ENCODE assay signal across 15 cellular contexts in genomic region chr5:100838048-100838473, GRCh38.
DNase-seq lines count a peak whose midpoint lies in the region; ATAC-seq and TF ChIP-seq lines count a peak whose summit lies in the region.
"Had no signal": no experiment of that assay in that cellular context is flagged by ENCODE, and none has a peak within 500 bp of the region (broad histone marks: within the 10 kb centered on the region; RNA-seq: fewer than 3 reads in every experiment).

No MANE protein-coding gene starts in this region.

- TF ChIP-seq POLR2A in ovary (IDR thresholded peaks at IDR 0.05) = no peak

- H3K4me3 ChIP-seq in CD4-positive, alpha-beta memory T cell (ENCODE audit: low read length in 2 of 2) = no peak overlapping the region
- H3K4me3 ChIP-seq in OCI-LY3 (ENCODE audit: low read length) (peak overlapping the region; percentile 30; the same call in 1 of the 2 replicates), fibroblast of villous mesenchyme (ENCODE audit: low read depth, low read length) (no peak overlapping the region), ovary (no peak overlapping the region)

- peak overlapping the region; percentile 33 for H3K9ac ChIP-seq in OCI-LY3 (ENCODE audit: low read length)
- H3K9ac ChIP-seq: KMS-11 had no signal

- peaks cover 44% of the 10 kb centered on the region for H3K79me2 ChIP-seq in OCI-LY3 (ENCODE audit: low read length)

- CTCF ChIA-PET in CD4-positive, alpha-beta memory T cell (lab: Charles Lee; ENCODE audit: partially characterized antibody) = interaction anchor here (0.9 kb wide), 1 partner anchor 64 kb away, joined by 3 read pairs; no protein-coding TSS in a partner anchor

- no peak overlapping the region for H3K27ac ChIP-seq in CD4-positive, alpha-beta memory T cell (ENCODE audit: low read depth, low read length)
- H3K27ac ChIP-seq in OCI-LY3 (ENCODE audit: low read length) (peak overlapping the region; percentile 65), ovary (no peak overlapping the region)
- H3K27ac ChIP-seq: C4-2B, KMS-11 had no signal

- peak overlapping the region; percentile 58 for H3K4me2 ChIP-seq in OCI-LY3 (ENCODE audit: low read length)

- H3K4me3 Mint-ChIP-seq in CD4-positive, alpha-beta memory T cell = peak overlapping the region in 2 of 8 donors; percentile 27 to 44
- H3K4me3 Mint-ChIP-seq: HFFc6 had no signal

- no peak for DNase-seq in CD4-positive, alpha-beta memory T cell
- peak; percentile 16 for DNase-seq in fibroblast of villous mesenchyme (ENCODE audit: low read depth)
- DNase-seq in NK-92 treated with Interleukin-12 subunit alpha and Interleukin-12 subunit beta, amount 100 ng/mL, for 24 hours (lab: John Stamatoyannopoulos, UW) = no peak
- no peak for DNase-seq in ovary
- DNase-seq: activated CD4-positive, alpha-beta T cell treated with anti-CD3 and anti-CD28 coated beads, Interleukin-2, amount 50 U/mL, for 1 hour; foreskin fibroblast; HFFc6; NCI-H2029; stimulated activated CD4-positive, alpha-beta T cell treated with anti-CD3 and anti-CD28 coated beads, Interleukin-4, amount 100 ng/mL, for 1 hour had no signal

- peaks cover 36 to 59% (median 45%) of the 10 kb centered on the region in 4 donors for H3K4me1 Mint-ChIP-seq in CD4-positive, alpha-beta memory T cell

- intact Hi-C loops in CD4-positive, alpha-beta memory T cell (cut with micrococcal nuclease) = loop anchor here (2.0 kb wide), 1 partner anchor 15 kb away; no protein-coding TSS in a partner anchor
- intact Hi-C loops in ovary (cut with DNase I) = no loop called here

- H3K27ac Mint-ChIP-seq in CD4-positive, alpha-beta memory T cell = peak overlapping the region in 4 of 7 donors; percentile 20 to 60 (median 48)
- H3K27ac Mint-ChIP-seq: HFFc6 had no signal

- no peaks in the 10 kb centered on the region for H3K9me3 ChIP-seq in CD4-positive, alpha-beta memory T cell (ENCODE audit: control insufficient read depth in 1 of 2, low read length in 2 of 2)
- H3K9me3 ChIP-seq in OCI-LY3 (ENCODE audit: insufficient read depth, low read length) (no peaks in the 10 kb centered on the region), ovary (no peaks in the 10 kb centered on the region)

- no peaks in the 10 kb centered on the region for H3K36me3 ChIP-seq in CD4-positive, alpha-beta memory T cell (ENCODE audit: insufficient read depth, low read length)
- H3K36me3 ChIP-seq in OCI-LY3 (replicated peaks; ENCODE audit: low read depth, low read length) (peaks cover 29% of the 10 kb centered on the region), ovary (no peaks in the 10 kb centered on the region)

- 87 to 89% (median 88%) methylated on average over 2 of the region's 2 CpGs for WGBS in ovary, 3 donors

- POLR2A ChIA-PET in CD4-positive, alpha-beta memory T cell (lab: Charles Lee; ENCODE audit: partially characterized antibody) = interaction anchor here (1.6 to 9.8 kb wide), 2 partner anchors 9 to 65 kb away, joined by 5 to 99 read pairs; partner anchors contain the start of gene ST8SIA4

- no peaks in the 10 kb centered on the region for H3K27me3 Mint-ChIP-seq in CD4-positive, alpha-beta memory T cell

- no peak for TF ChIP-seq EP300 in ovary (IDR thresholded peaks at IDR 0.05)

- H3K27me3 ChIP-seq in CD4-positive, alpha-beta memory T cell (ENCODE audit: insufficient read depth, low read length) = no peaks in the 10 kb centered on the region
- H3K27me3 ChIP-seq in OCI-LY3 (ENCODE audit: low read depth, low read length) (no peaks in the 10 kb centered on the region), ovary (no peaks in the 10 kb centered on the region)

- peaks cover 53% of the 10 kb centered on the region for H3K4me1 ChIP-seq in CD4-positive, alpha-beta memory T cell (ENCODE audit: insufficient read depth, low read length)
- H3K4me1 ChIP-seq in OCI-LY3 (ENCODE audit: low read length) = peaks cover 70% of the 10 kb centered on the region
- H3K4me1 ChIP-seq in ovary (ENCODE audit: insufficient read depth) = no peaks in the 10 kb centered on the region

- no peak overlapping the region for H2AFZ ChIP-seq in OCI-LY3 (ENCODE audit: low read depth, low read length)

- TF ChIP-seq CTCF in OCI-LY3 (IDR thresholded peaks at IDR 0.05; ENCODE audit: low read depth, low read length) (no peak), fibroblast of villous mesenchyme (IDR thresholded peaks at IDR 0.05; ENCODE audit: insufficient read depth, low read depth, low read length) (no peak), ovary (IDR thresholded peaks at IDR 0.05) (no peak)

- H3K9me3 Mint-ChIP-seq in CD4-positive, alpha-beta memory T cell = no peaks in the 10 kb centered on the region

- ATAC-seq in GM18868 (IDR thresholded peaks at IDR 0.05; ENCODE audit: unreplicated experiment) (peak; percentile 37), HG03354 (IDR thresholded peaks at IDR 0.05; ENCODE audit: poor library complexity, severe bottlenecking, unreplicated experiment) (no peak), GM21825 (IDR thresholded peaks at IDR 0.05; ENCODE audit: unreplicated experiment) (no peak)

- peaks cover 10 to 12% of the 10 kb centered on the region in 2 donors for H3K36me3 Mint-ChIP-seq in CD4-positive, alpha-beta memory T cell

- no peaks in the 10 kb centered on the region for H4K20me1 ChIP-seq in OCI-LY3 (ENCODE audit: insufficient read depth, low read length)
